1 cellular context compared by ENCODE assay signal in genomic region chr11:67267188-67268035, GRCh38.
A peak's percentile ranks its signal among the peaks of the same experiment; 100 is the strongest.
TF ChIP-seq lines count a peak whose summit lies in the region.

No MANE protein-coding gene starts in this region.

TF ChIP-seq in HepG2, 621 proteins besides CTCF, POLR2A, EP300 and RAD21 (continued from another document):
- TF ChIP-seq FOXO4 (CRISPR knock-in tag; conservative IDR thresholded peaks at IDR 0.05) (0 out of 2 replicates have a peak, but pooled peaks have one; percentile 66), ZNF572 (CRISPR knock-in tag; IDR thresholded peaks at IDR 0.05) (no peak)
TF ChIP-seq in HepG2: peak in this region for 106.
